1 cellular context compared by ENCODE assay signal in genomic region chr2:202687276-202687675, GRCh38.
TF ChIP-seq lines count a peak whose summit lies in the region.

No MANE protein-coding gene starts in this region.

TF ChIP-seq in IMR-90, 13 proteins besides CTCF, POLR2A, EP300 and RAD21:
- no peak for TF ChIP-seq BHLHE40 (IDR thresholded peaks at IDR 0.05; ENCODE audit: low read depth, low read length)
- TF ChIP-seq MAFK (IDR thresholded peaks at IDR 0.05; ENCODE audit: low read depth, low read length): no peak
- no peak for TF ChIP-seq NFE2L2 (IDR thresholded peaks at IDR 0.05; ENCODE audit: low read depth, low read length)
- TF ChIP-seq RCOR1 (IDR thresholded peaks at IDR 0.05; ENCODE audit: insufficient replicate concordance, low read length): no peak
- TF ChIP-seq FOS (IDR thresholded peaks at IDR 0.05; ENCODE audit: low read depth, low read length): no peak
- no peak for TF ChIP-seq MXI1 (IDR thresholded peaks at IDR 0.05; ENCODE audit: borderline replicate concordance, low read depth, low read length)
- TF ChIP-seq SMC3 (IDR thresholded peaks at IDR 0.05; ENCODE audit: low read depth, low read length): no peak
- TF ChIP-seq USF2 (IDR thresholded peaks at IDR 0.05; ENCODE audit: low read depth, low read length): no peak
- TF ChIP-seq MAZ (IDR thresholded peaks at IDR 0.05; ENCODE audit: borderline replicate concordance, low read depth, low read length): no peak
- no peak for TF ChIP-seq ELK1 (IDR thresholded peaks at IDR 0.05; ENCODE audit: borderline replicate concordance, low read depth, low read length)
- TF ChIP-seq CEBPB (IDR thresholded peaks at IDR 0.05; ENCODE audit: low read depth, low read length): no peak
- TF ChIP-seq RFX5 (IDR thresholded peaks at IDR 0.05; ENCODE audit: low read depth, low read length): no peak
- no peak for TF ChIP-seq CHD1 (IDR thresholded peaks at IDR 0.05; ENCODE audit: low read depth, low read length)
